ENCODE assay signal across 1 cellular context in the genomic region with DNA sequence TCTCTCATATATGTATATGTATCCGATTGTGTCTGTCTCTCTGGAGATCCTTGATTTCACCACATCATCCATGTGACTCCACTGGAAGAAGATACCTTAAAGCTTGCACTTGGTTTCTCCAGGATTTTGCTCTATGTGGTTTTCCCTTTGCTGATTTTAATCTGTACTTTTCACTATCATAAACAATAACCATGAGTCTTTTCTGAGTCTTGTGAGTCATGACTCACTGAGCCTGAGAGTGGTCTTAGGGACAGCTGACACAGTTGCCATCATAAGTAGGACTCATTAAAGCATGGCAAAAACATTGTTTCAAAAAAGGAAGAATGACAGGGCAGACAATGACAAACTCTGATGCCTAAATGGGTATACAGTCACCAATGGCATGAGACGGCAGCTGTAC.
TF ChIP-seq lines count a peak whose summit lies in the region.

No MANE protein-coding gene starts in this region.

TF ChIP-seq in WTC11, 78 proteins besides CTCF, POLR2A, EP300 and RAD21 (continued from another document):
- TF ChIP-seq, protein P1, sequence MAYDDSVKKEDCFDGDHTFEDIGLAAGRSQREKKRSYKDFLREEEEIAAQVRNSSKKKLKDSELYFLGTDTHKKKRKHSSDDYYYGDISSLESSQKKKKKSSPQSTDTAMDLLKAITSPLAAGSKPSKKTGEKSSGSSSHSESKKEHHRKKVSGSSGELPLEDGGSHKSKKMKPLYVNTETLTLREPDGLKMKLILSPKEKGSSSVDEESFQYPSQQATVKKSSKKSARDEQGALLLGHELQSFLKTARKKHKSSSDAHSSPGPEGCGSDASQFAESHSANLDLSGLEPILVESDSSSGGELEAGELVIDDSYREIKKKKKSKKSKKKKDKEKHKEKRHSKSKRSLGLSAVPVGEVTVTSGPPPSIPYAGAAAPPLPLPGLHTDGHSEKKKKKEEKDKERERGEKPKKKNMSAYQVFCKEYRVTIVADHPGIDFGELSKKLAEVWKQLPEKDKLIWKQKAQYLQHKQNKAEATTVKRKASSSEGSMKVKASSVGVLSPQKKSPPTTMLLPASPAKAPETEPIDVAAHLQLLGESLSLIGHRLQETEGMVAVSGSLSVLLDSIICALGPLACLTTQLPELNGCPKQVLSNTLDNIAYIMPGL (CRISPR knock-in tag; IDR thresholded peaks at IDR 0.05), result no peak
- TF ChIP-seq, protein P2, sequence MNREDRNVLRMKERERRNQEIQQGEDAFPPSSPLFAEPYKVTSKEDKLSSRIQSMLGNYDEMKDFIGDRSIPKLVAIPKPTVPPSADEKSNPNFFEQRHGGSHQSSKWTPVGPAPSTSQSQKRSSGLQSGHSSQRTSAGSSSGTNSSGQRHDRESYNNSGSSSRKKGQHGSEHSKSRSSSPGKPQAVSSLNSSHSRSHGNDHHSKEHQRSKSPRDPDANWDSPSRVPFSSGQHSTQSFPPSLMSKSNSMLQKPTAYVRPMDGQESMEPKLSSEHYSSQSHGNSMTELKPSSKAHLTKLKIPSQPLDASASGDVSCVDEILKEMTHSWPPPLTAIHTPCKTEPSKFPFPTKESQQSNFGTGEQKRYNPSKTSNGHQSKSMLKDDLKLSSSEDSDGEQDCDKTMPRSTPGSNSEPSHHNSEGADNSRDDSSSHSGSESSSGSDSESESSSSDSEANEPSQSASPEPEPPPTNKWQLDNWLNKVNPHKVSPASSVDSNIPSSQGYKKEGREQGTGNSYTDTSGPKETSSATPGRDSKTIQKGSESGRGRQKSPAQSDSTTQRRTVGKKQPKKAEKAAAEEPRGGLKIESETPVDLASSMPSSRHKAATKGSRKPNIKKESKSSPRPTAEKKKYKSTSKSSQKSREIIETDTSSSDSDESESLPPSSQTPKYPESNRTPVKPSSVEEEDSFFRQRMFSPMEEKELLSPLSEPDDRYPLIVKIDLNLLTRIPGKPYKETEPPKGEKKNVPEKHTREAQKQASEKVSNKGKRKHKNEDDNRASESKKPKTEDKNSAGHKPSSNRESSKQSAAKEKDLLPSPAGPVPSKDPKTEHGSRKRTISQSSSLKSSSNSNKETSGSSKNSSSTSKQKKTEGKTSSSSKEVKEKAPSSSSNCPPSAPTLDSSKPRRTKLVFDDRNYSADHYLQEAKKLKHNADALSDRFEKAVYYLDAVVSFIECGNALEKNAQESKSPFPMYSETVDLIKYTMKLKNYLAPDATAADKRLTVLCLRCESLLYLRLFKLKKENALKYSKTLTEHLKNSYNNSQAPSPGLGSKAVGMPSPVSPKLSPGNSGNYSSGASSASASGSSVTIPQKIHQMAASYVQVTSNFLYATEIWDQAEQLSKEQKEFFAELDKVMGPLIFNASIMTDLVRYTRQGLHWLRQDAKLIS (CRISPR knock-in tag; IDR thresholded peaks at IDR 0.05; ENCODE audit: borderline replicate concordance), result no peak
